Comparison of ENCODE assay signal across 22 cellular contexts in the genomic region with DNA sequence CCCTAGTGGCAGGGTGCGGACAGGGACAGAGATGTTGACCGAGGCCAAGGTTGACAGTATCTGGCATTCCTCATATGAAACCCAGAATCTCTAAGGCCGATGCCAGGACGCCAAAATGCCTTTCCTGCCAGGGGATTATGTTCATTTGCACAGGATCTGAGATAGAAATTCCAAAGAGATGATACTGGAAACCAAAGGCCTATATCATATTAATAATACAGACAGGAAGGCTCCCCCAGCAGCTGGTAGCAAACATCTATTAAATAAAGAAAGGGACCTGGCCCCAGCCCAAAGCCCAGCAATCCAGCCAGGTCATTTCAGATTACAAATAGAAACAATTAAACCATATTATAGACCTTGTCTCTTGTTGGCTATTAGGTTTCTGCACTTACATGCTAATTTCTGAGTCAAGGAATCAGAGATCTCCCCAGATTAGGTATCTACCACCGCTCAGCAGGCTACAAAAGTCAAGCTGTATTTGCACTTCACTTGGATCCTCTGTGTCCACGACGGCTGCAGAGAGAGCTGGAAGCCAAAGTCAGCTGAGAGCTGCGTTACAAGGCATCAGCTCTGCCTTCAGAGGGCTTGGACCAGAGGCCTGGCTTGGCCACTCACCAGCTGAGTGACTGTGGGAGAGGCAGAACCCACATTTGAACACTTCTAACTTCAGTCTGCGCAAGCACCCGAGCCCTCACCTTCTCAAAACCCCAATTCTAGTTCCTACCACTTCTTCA.
DNase-seq lines count a peak whose midpoint lies in the region; TF ChIP-seq lines count a peak whose summit lies in the region.
"Had no signal": no experiment of that assay in that cellular context is flagged by ENCODE, and none has a peak within 500 bp of the region (broad histone marks: within the 10 kb centered on the region; RNA-seq: fewer than 3 reads in every experiment).

No MANE protein-coding gene starts in this region.

- TF ChIP-seq CTCF in astrocyte of the spinal cord (IDR thresholded peaks at IDR 0.05; ENCODE audit: low read depth, low read length): no peak

- in situ Hi-C loops in astrocyte of the spinal cord (cut with HindIII; ENCODE audit: low sequenced_read_pairs): no loop called here

- CTCF ChIA-PET in activated CD4-positive, alpha-beta memory T cell treated with anti-CD3 and anti-CD28 coated beads for 36 hours (lab: Charles Lee): interaction anchor here (1.7 kb wide), 1 partner anchor 296 kb away, joined by 4 read pairs; no protein-coding TSS in a partner anchor

- no peaks in the 10 kb centered on the region for H3K27me3 ChIP-seq in skeletal muscle satellite cell (ENCODE audit: control insufficient read depth, insufficient read depth, low read length)
- H3K27me3 ChIP-seq: ascending aorta, vagina had no signal

- no peaks in the 10 kb centered on the region for H3K36me3 Mint-ChIP-seq in activated CD4-positive, alpha-beta memory T cell treated with anti-CD3 and anti-CD28 coated beads for 36 hours
- H3K36me3 Mint-ChIP-seq: activated naive CD4-positive, alpha-beta T cell treated with anti-CD3 and anti-CD28 coated beads, Interleukin-2, amount 50 U/mL, for 72 hours; CD4-positive, CD25-positive, alpha-beta regulatory T cell; stimulated activated effector memory CD8-positive, alpha-beta T cell treated with anti-CD3 and anti-CD28 coated beads, Interleukin-12 subunit alpha, Interleukin-12 subunit beta, amount 100 ng/mL, for 72 hours had no signal

- no peak overlapping the region for H3K4me3 Mint-ChIP-seq in activated CD4-positive, alpha-beta memory T cell treated with anti-CD3 and anti-CD28 coated beads for 36 hours
- H3K4me3 Mint-ChIP-seq: CD4-positive, CD25-positive, alpha-beta regulatory T cell; stimulated activated effector memory CD8-positive, alpha-beta T cell treated with anti-CD3 and anti-CD28 coated beads, Interleukin-12 subunit alpha, Interleukin-12 subunit beta, amount 100 ng/mL, for 72 hours; T-helper 1 cell treated with Interleukin-12 subunit alpha and Interleukin-12 subunit beta and Interleukin-4 antibody, amounts not matched to agents 30 μg/mL and 1 μg/mL, for 36 hours had no signal

- no peaks in the 10 kb centered on the region for H3K4me1 Mint-ChIP-seq in activated CD4-positive, alpha-beta memory T cell treated with anti-CD3 and anti-CD28 coated beads for 36 hours (ENCODE audit: low read depth)
- H3K4me1 Mint-ChIP-seq: CD4-positive, CD25-positive, alpha-beta regulatory T cell; stimulated activated effector memory CD8-positive, alpha-beta T cell treated with anti-CD3 and anti-CD28 coated beads, Interleukin-12 subunit alpha, Interleukin-12 subunit beta, amount 100 ng/mL, for 72 hours had no signal

- no peak overlapping the region for H3K27ac Mint-ChIP-seq in activated CD4-positive, alpha-beta memory T cell treated with anti-CD3 and anti-CD28 coated beads for 36 hours
- H3K27ac Mint-ChIP-seq: activated naive CD4-positive, alpha-beta T cell treated with anti-CD3 and anti-CD28 coated beads, Interleukin-2, amount 50 U/mL, for 72 hours; CD4-positive, CD25-positive, alpha-beta regulatory T cell; stimulated activated effector memory CD8-positive, alpha-beta T cell treated with anti-CD3 and anti-CD28 coated beads, Interleukin-12 subunit alpha, Interleukin-12 subunit beta, amount 100 ng/mL, for 72 hours; T-helper 1 cell treated with Interleukin-12 subunit alpha and Interleukin-12 subunit beta and Interleukin-4 antibody, amounts not matched to agents 30 μg/mL and 1 μg/mL, for 36 hours had no signal

- H3K4me1 ChIP-seq in skeletal muscle satellite cell (ENCODE audit: control insufficient read depth, insufficient read depth, low read length): peaks cover 69% of the 10 kb centered on the region
- H3K4me1 ChIP-seq: HAP-1, vagina had no signal

- peak overlapping the region; percentile 27 for H3K4me2 ChIP-seq in skeletal muscle satellite cell (ENCODE audit: low read length)

- H3K9me3 Mint-ChIP-seq in activated CD4-positive, alpha-beta memory T cell treated with anti-CD3 and anti-CD28 coated beads for 36 hours: no peaks in the 10 kb centered on the region
- H3K9me3 Mint-ChIP-seq: activated naive CD4-positive, alpha-beta T cell treated with anti-CD3 and anti-CD28 coated beads, Interleukin-2, amount 50 U/mL, for 72 hours; CD4-positive, CD25-positive, alpha-beta regulatory T cell; stimulated activated effector memory CD8-positive, alpha-beta T cell treated with anti-CD3 and anti-CD28 coated beads, Interleukin-12 subunit alpha, Interleukin-12 subunit beta, amount 100 ng/mL, for 72 hours; T-helper 1 cell treated with Interleukin-12 subunit alpha and Interleukin-12 subunit beta and Interleukin-4 antibody, amounts not matched to agents 30 μg/mL and 1 μg/mL, for 36 hours had no signal

- intact Hi-C loops in activated CD4-positive, alpha-beta memory T cell treated with anti-CD3 and anti-CD28 coated beads for 36 hours (cut with micrococcal nuclease): no loop called here

- peaks cover 1% of the 10 kb centered on the region for H3K27me3 Mint-ChIP-seq in activated CD4-positive, alpha-beta memory T cell treated with anti-CD3 and anti-CD28 coated beads for 36 hours

- POLR2A ChIA-PET in activated CD4-positive, alpha-beta memory T cell treated with anti-CD3 and anti-CD28 coated beads for 36 hours (lab: Charles Lee): no interaction called here

- DNase-seq in LHCN-M2 (ENCODE audit: low read depth): peak; percentile 96
- DNase-seq in NCI-H2196 treated with DMSO at 0.1 percent for 48 hours (lab: John Stamatoyannopoulos, UW; ENCODE audit: unreplicated experiment): peak; percentile 97
- DNase-seq in astrocyte of the spinal cord (ENCODE audit: low read depth, low spot score): peak; percentile 24
- DNase-seq in foreskin melanocyte: no peak
- no peak for DNase-seq in activated CD4-positive, alpha-beta memory T cell treated with anti-CD3 and anti-CD28 coated beads for 36 hours
- no peak for DNase-seq in activated T-cell treated with anti-CD3 and anti-CD28 coated beads for 4 hours
- DNase-seq: activated CD4-positive, alpha-beta T cell treated with anti-CD3 and anti-CD28 coated beads for 48 hours; CD4-positive, CD25-positive, alpha-beta regulatory T cell; DMS153; NCI-H1048; NCI-H2171; psoas muscle; SIG-M5; stimulated activated CD4-positive, alpha-beta T cell treated with anti-CD3 and anti-CD28 coated beads, Interleukin-1b, Interleukin-23, amount 100 ng/mL, for 48 hours had no signal

- H3K9ac ChIP-seq in skeletal muscle satellite cell (ENCODE audit: low read depth, low read length): peak overlapping the region; percentile 64

- no peaks in the 10 kb centered on the region for H3K9me3 ChIP-seq in skeletal muscle satellite cell (replicated peaks; ENCODE audit: low read length)
- H3K9me3 ChIP-seq: ascending aorta, HAP-1, psoas muscle, vagina had no signal

- H3K4me3 ChIP-seq in astrocyte of the spinal cord (ENCODE audit: low read depth, low read length) (no peak overlapping the region), skeletal muscle satellite cell (ENCODE audit: low read length) (no peak overlapping the region)
- H3K4me3 ChIP-seq: ascending aorta, HAP-1, psoas muscle, skin epidermis, vagina had no signal

- no peaks in the 10 kb centered on the region for H3K36me3 ChIP-seq in skeletal muscle satellite cell (ENCODE audit: insufficient read depth, low read length)
- H3K36me3 ChIP-seq: ascending aorta, HAP-1, vagina had no signal

Comparison
In these comparisons a context has a peak if more than half of its experiments do, and no peak if none do; other contexts are left out.
1. DNase-seq: peak in LHCN-M2 (single experiment), NCI-H2196 treated with DMSO at 0.1 percent for 48 hours (single experiment) and astrocyte of the spinal cord (single experiment); none in foreskin melanocyte (single experiment), activated CD4-positive, alpha-beta memory T cell treated with anti-CD3 and anti-CD28 coated beads for 36 hours (single experiment) and activated T-cell treated with anti-CD3 and anti-CD28 coated beads for 4 hours (single experiment).